8 cellular contexts compared by ENCODE assay signal in genomic region chr15:36883705-36884355, GRCh38.
DNase-seq lines count a peak whose midpoint lies in the region; ATAC-seq and TF ChIP-seq lines count a peak whose summit lies in the region.

No MANE protein-coding gene starts in this region.

- H3K9me2 ChIP-seq in SK-N-SH = no peaks in the 10 kb centered on the region

- H3K27me3 ChIP-seq in SK-N-SH (ENCODE audit: insufficient read depth) = no peaks in the 10 kb centered on the region

- intact Hi-C loops in left ventricle myocardium superior (cut with micrococcal nuclease) = loop anchor here (5.0 kb wide), 1 partner anchor 228 kb away; no protein-coding TSS in a partner anchor

- H2AFZ ChIP-seq in SK-N-SH (ENCODE audit: low read depth) = no peak overlapping the region

- DNase-seq in GM12865 (ENCODE audit: low read depth) (peak; percentile 92), NCI-H1105 treated with DMSO at 0.1 percent for 48 hours (lab: John Stamatoyannopoulos, UW) (peak; percentile 60), SK-N-SH (peak; percentile 90), amniotic stem cell (lab: John Stamatoyannopoulos, UW) (peak; percentile 86), left ventricle myocardium superior (peak; percentile 91), pulmonary artery endothelial cell (ENCODE audit: low read depth, low spot score) (peak; percentile 54)

- H3K79me2 ChIP-seq in SK-N-SH (ENCODE audit: insufficient read depth) = no peaks in the 10 kb centered on the region

- H3F3A ChIP-seq in SK-N-SH (replicated peaks; ENCODE audit: insufficient read depth) = peaks cover 19% of the 10 kb centered on the region

- peaks cover 0 to 17% of the 10 kb centered on the region in 2 experiments; a peak in 2 of 4 replicates for H3K4me1 ChIP-seq in SK-N-SH (ENCODE audit: control insufficient read depth in 1 of 2, insufficient read depth in 2 of 2, low read depth in 1 of 2, low read length in 1 of 2)

- H3K27ac ChIP-seq in SK-N-SH (ENCODE audit: low read depth in 2 of 2, low read length in 1 of 2) = peak overlapping the region in 1 of 2 experiments; percentile 68; a peak in 2 of 4 replicates

- TF ChIP-seq CTCF in GM12865 (IDR thresholded peaks at IDR 0.05; ENCODE audit: insufficient read depth, low read depth, low read length, missing control alignments) (peak; percentile 83), SK-N-SH (IDR thresholded peaks at IDR 0.05) (peak; percentile 89)

- no peak overlapping the region for H3K4me2 ChIP-seq in SK-N-SH

- H3K9ac ChIP-seq in SK-N-SH = no peak overlapping the region

- peak; percentile 80 for ATAC-seq in HG02571 (IDR thresholded peaks at IDR 0.05; ENCODE audit: unreplicated experiment)
- peak; percentile 93 for ATAC-seq in left ventricle myocardium superior
- ATAC-seq in HG03457 (IDR thresholded peaks at IDR 0.05; ENCODE audit: unreplicated experiment) = no peak

- TF ChIP-seq RAD21 in SK-N-SH (IDR thresholded peaks at IDR 0.05; ENCODE audit: low read length) = peak; percentile 88

- no peaks in the 10 kb centered on the region for H4K20me1 ChIP-seq in SK-N-SH (ENCODE audit: insufficient read depth)

- H3K9me3 ChIP-seq in SK-N-SH = no peaks in the 10 kb centered on the region

- CTCF ChIA-PET in SK-N-SH (lab: Yijun Ruan, JAX) = interaction anchor here (0.6 to 2.3 kb wide), 43 partner anchors 9 to 1595 kb away, joined by 3 to 20 read pairs (median 4); no protein-coding TSS in a partner anchor

- POLR2A ChIA-PET in SK-N-SH (lab: Yijun Ruan, JAX) = interaction anchor here (0.6 to 1.1 kb wide), 4 partner anchors 221 to 996 kb away, joined by 3 read pairs; no protein-coding TSS in a partner anchor

- TF ChIP-seq EP300 in SK-N-SH (IDR thresholded peaks at IDR 0.05; ENCODE audit: borderline replicate concordance in 1 of 2, low read depth in 1 of 2, low read length in 1 of 2) = no peak

- H3K4me3 ChIP-seq in GM12865 (ENCODE audit: low read depth, low read length) = no peak overlapping the region; the same call in 1 of the 2 replicates
- H3K4me3 ChIP-seq in SK-N-SH (ENCODE audit: low read depth in 2 of 2, low read length in 1 of 2) = peak overlapping the region; percentile 28 to 46; a peak in 3 of 4 replicates

- H3K36me3 ChIP-seq in SK-N-SH (replicated peaks in 1 of 2; ENCODE audit: control insufficient read depth in 1 of 2, insufficient read depth in 2 of 2, low read length in 1 of 2) = peaks cover 0 to 8% of the 10 kb centered on the region in 2 experiments

- 25% methylated on average over 24 of the region's 24 CpGs for WGBS in SK-N-SH (ENCODE audit: low lambda C conversion rate)

TF ChIP-seq in SK-N-SH, 30 proteins besides CTCF, POLR2A, EP300 and RAD21:
- no peak for TF ChIP-seq GABPA (IDR thresholded peaks at IDR 0.05; ENCODE audit: low read depth)
- no peak; the same call in 1 of the 2 replicates for TF ChIP-seq MXI1 (IDR thresholded peaks at IDR 0.05; ENCODE audit: low read depth, low read length)
- TF ChIP-seq SIN3A (IDR thresholded peaks at IDR 0.05; ENCODE audit: borderline replicate concordance, low read depth, low read length) = no peak
- no peak for TF ChIP-seq FOXM1 (IDR thresholded peaks at IDR 0.05; ENCODE audit: low read depth)
- TF ChIP-seq SMC3 (IDR thresholded peaks at IDR 0.05; ENCODE audit: low read depth, low read length) = peak; percentile 80
- no peak for TF ChIP-seq TEAD4 (IDR thresholded peaks at IDR 0.05; ENCODE audit: borderline replicate concordance, insufficient read depth)
- no peak for TF ChIP-seq REST (IDR thresholded peaks at IDR 0.05; ENCODE audit: low read depth, low read length)
- TF ChIP-seq MEF2A (IDR thresholded peaks at IDR 0.05; ENCODE audit: borderline replicate concordance, low read depth) = no peak
- TF ChIP-seq NFIC (IDR thresholded peaks at IDR 0.05; ENCODE audit: borderline replicate concordance) = no peak
- no peak for TF ChIP-seq JUND (IDR thresholded peaks at IDR 0.05)
- no peak for TF ChIP-seq TCF12 (IDR thresholded peaks at IDR 0.05)
- no peak for TF ChIP-seq IRF3 (IDR thresholded peaks at IDR 0.05; ENCODE audit: low read depth, low read length)
- no peak for TF ChIP-seq RXRA (IDR thresholded peaks at IDR 0.05; ENCODE audit: borderline replicate concordance, low read depth)
- no peak for TF ChIP-seq YY1 (IDR thresholded peaks at IDR 0.05; ENCODE audit: low read depth)
- no peak; the same call in 1 of the 2 replicates for TF ChIP-seq NRF1 (IDR thresholded peaks at IDR 0.05; ENCODE audit: low read depth, low read length)
- no peak for TF ChIP-seq FOSL2 (IDR thresholded peaks at IDR 0.05; ENCODE audit: borderline replicate concordance, low read depth)
- peak; percentile 48; the same call in 1 of the 2 replicates for TF ChIP-seq POLR2AphosphoS5 (IDR thresholded peaks at IDR 0.05; ENCODE audit: low read depth, low read length)
TF ChIP-seq in SK-N-SH: peak in this region for 2.
